Comparison of ENCODE assay signal across 1 cellular context in the genomic region with DNA sequence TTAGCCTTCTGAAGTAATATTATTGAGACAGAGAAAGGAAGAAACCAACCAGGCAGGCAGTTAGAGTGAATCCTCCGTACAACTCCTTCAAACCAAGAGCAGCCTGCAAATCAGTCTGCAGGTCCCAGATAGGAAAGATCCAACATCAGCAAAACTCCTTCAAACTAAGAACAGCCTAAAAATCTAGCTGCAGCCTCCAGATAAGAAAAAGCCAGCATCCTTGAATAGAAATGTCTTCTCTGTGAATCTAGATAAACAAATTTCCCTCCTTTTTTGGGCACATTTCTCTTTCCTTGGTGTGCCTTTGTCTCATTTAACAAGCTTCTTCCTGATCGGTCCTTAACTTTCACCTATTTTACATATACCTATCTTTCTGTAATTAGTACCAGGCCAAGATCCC.
A peak's percentile ranks its signal among the peaks of the same experiment; 100 is the strongest.
TF ChIP-seq lines count a peak whose summit lies in the region.

No MANE protein-coding gene starts in this region.

TF ChIP-seq in K562, 482 proteins besides CTCF, POLR2A, EP300 and RAD21 (continued from another document):
- TF ChIP-seq, protein P1, sequence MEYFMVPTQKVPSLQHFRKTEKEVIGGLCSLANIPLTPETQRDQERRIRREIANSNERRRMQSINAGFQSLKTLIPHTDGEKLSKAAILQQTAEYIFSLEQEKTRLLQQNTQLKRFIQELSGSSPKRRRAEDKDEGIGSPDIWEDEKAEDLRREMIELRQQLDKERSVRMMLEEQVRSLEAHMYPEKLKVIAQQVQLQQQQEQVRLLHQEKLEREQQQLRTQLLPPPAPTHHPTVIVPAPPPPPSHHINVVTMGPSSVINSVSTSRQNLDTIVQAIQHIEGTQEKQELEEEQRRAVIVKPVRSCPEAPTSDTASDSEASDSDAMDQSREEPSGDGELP (CRISPR knock-in tag; IDR thresholded peaks at IDR 0.05; ENCODE audit: borderline replicate concordance): no peak
- TF ChIP-seq, protein P2, sequence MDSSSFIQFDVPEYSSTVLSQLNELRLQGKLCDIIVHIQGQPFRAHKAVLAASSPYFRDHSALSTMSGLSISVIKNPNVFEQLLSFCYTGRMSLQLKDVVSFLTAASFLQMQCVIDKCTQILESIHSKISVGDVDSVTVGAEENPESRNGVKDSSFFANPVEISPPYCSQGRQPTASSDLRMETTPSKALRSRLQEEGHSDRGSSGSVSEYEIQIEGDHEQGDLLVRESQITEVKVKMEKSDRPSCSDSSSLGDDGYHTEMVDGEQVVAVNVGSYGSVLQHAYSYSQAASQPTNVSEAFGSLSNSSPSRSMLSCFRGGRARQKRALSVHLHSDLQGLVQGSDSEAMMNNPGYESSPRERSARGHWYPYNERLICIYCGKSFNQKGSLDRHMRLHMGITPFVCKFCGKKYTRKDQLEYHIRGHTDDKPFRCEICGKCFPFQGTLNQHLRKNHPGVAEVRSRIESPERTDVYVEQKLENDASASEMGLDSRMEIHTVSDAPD (CRISPR knock-in tag; IDR thresholded peaks at IDR 0.05): no peak
- TF ChIP-seq, protein P3, sequence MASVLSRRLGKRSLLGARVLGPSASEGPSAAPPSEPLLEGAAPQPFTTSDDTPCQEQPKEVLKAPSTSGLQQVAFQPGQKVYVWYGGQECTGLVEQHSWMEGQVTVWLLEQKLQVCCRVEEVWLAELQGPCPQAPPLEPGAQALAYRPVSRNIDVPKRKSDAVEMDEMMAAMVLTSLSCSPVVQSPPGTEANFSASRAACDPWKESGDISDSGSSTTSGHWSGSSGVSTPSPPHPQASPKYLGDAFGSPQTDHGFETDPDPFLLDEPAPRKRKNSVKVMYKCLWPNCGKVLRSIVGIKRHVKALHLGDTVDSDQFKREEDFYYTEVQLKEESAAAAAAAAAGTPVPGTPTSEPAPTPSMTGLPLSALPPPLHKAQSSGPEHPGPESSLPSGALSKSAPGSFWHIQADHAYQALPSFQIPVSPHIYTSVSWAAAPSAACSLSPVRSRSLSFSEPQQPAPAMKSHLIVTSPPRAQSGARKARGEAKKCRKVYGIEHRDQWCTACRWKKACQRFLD (CRISPR knock-in tag; IDR thresholded peaks at IDR 0.05): no peak
- peak; percentile 53 for TF ChIP-seq NCOR1 (IDR thresholded peaks at IDR 0.05)
- TF ChIP-seq MTA2 (IDR thresholded peaks at IDR 0.05; ENCODE audit: low read depth): peak; percentile 27; the same call in 1 of the 2 replicates
- no peak for TF ChIP-seq ZC3H4 (CRISPR knock-in tag; IDR thresholded peaks at IDR 0.05; ENCODE audit: borderline replicate concordance)
- TF ChIP-seq ZNF586 (CRISPR knock-in tag; conservative IDR thresholded peaks at IDR 0.05): no peak
- 0 out of 2 replicates have a peak, but pooled peaks have one; percentile 15 for TF ChIP-seq SMARCA4 (IDR thresholded peaks at IDR 0.05)
- TF ChIP-seq CBFA2T2 (conservative IDR thresholded peaks at IDR 0.05): peak; percentile 74
- TF ChIP-seq SMARCA5 (IDR thresholded peaks at IDR 0.05): no peak
- TF ChIP-seq SOX6 (IDR thresholded peaks at IDR 0.05): 0 out of 2 replicates have a peak, but pooled peaks have one; percentile 23
- TF ChIP-seq TEAD4 (IDR thresholded peaks at IDR 0.05; ENCODE audit: low read length): peak; percentile 65
- TF ChIP-seq TEAD4 (CRISPR knock-in tag; IDR thresholded peaks at IDR 0.05; ENCODE audit: borderline replicate concordance): no peak
- TF ChIP-seq GATA2 (CRISPR knock-in tag; IDR thresholded peaks at IDR 0.05): no peak
- no peak for TF ChIP-seq HCFC1 (IDR thresholded peaks at IDR 0.05; ENCODE audit: low read depth, low read length)
- peak; percentile 30 to 57; a peak in 2 of 4 replicates for TF ChIP-seq TRIM24 (IDR thresholded peaks at IDR 0.05)
- TF ChIP-seq ZBTB17 (CRISPR knock-in tag; IDR thresholded peaks at IDR 0.05): no peak
- TF ChIP-seq ZFX (CRISPR knock-in tag; IDR thresholded peaks at IDR 0.05): no peak
TF ChIP-seq in K562: peak in this region for 14.
